8 cellular contexts compared by ENCODE assay signal in the genomic region with DNA sequence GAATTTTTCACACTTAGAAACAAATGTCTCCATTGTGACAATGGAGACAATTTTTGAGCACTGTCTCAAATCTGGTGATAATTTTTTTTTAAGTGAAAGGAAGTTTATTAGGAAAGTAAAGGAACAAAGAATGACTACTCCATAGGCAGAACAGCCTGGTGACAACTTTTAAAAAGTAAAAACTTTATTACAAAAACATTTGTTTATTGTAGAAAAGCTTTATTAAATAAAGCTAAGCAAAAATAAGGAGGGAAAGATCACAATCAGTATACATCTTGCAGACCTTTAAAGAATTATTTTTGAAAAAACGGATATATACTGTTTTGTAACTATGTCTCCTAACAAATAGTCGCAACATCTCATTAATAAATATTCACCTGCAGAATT. TPM values are rescaled to one million over a fixed set of nuclear protein-coding genes. Genes with fewer than 3 reads are reported as not detected.
DNase-seq lines count a peak whose midpoint lies in the region; ATAC-seq and TF ChIP-seq lines count a peak whose summit lies in the region.

No MANE protein-coding gene starts in this region.

- no peak for ATAC-seq in IMR-90 (ENCODE audit: low read depth)
- no peak for ATAC-seq in central memory CD8-positive, alpha-beta T cell (replicated peaks; ENCODE audit: extremely low read depth, poor library complexity, severe bottlenecking)
- no peak for ATAC-seq in naive B cell (ENCODE audit: low read depth in 2 of 2)
- no peak for ATAC-seq in GM21447 (IDR thresholded peaks at IDR 0.05; ENCODE audit: unreplicated experiment)

- peak overlapping the region; percentile 90 for H3K4me3 ChIP-seq in ACC112 (ENCODE audit: low read depth, low read length)
- peak overlapping the region; percentile 60 for H3K4me3 ChIP-seq in IMR-90 (ENCODE audit: insufficient read depth, low read depth, low read length)

- H2BK5ac ChIP-seq in IMR-90 (ENCODE audit: low read depth, low read length, poor library complexity, severe bottlenecking): no peak overlapping the region

- dilution Hi-C loops in IMR-90 (cut with HindIII; ENCODE audit: low sequenced_read_pairs, unreplicated experiment): no loop called here

- H2AK5ac ChIP-seq in IMR-90 (ENCODE audit: low read depth, low read length): no peak overlapping the region

- no peak for TF ChIP-seq RAD21 in IMR-90 (IDR thresholded peaks at IDR 0.05; ENCODE audit: low read length)

- no peaks in the 10 kb centered on the region for H3K27me3 Mint-ChIP-seq in central memory CD8-positive, alpha-beta T cell
- H3K27me3 Mint-ChIP-seq in naive B cell: no peaks in the 10 kb centered on the region

- H4K20me1 ChIP-seq in IMR-90 (ENCODE audit: insufficient read depth, low read length): no peaks in the 10 kb centered on the region

- in situ Hi-C loops in IMR-90 (cut with MboI; ENCODE audit: low sequenced_read_pairs): no loop called here

- peak overlapping the region; percentile 99 for H3K4me3 Mint-ChIP-seq in central memory CD8-positive, alpha-beta T cell
- H3K4me3 Mint-ChIP-seq in naive B cell: peak overlapping the region; percentile 84 to 98 (median 96)

- H4K8ac ChIP-seq in IMR-90 (ENCODE audit: low read depth in 2 of 2, low read length in 2 of 2): peak overlapping the region in 1 of 2 experiments; percentile 42; a peak in 1 of 4 replicates

- intact Hi-C loops in IMR-90 (cut with micrococcal nuclease): no loop called here

- H3K27ac ChIP-seq in ACC112 (ENCODE audit: low read depth, low read length) (peak overlapping the region; percentile 88), IMR-90 (ENCODE audit: insufficient read depth, low read length) (no peak overlapping the region)

- no peaks in the 10 kb centered on the region for H3K9me3 Mint-ChIP-seq in central memory CD8-positive, alpha-beta T cell
- peaks cover 0 to 3% (median 0%) of the 10 kb centered on the region in 7 donors for H3K9me3 Mint-ChIP-seq in naive B cell

- H2AFZ ChIP-seq in ACC112 (ENCODE audit: low read length, unreplicated experiment): peak overlapping the region; percentile 68
- no peak overlapping the region for H2AFZ ChIP-seq in IMR-90 (replicated peaks; ENCODE audit: low read length, poor library complexity)

- H3K36me3 ChIP-seq in ACC112 (ENCODE audit: insufficient read depth, low read length) (peaks cover 8% of the 10 kb centered on the region; the same call in 1 of the 2 replicates), IMR-90 (ENCODE audit: control insufficient read depth, insufficient read depth, low read length) (no peaks in the 10 kb centered on the region; the same call in 1 of the 2 replicates)

- peak overlapping the region; percentile 32; the same call in 1 of the 2 replicates for H4K5ac ChIP-seq in IMR-90 (ENCODE audit: low read depth, low read length)

- DNase-seq in IMR-90 (no peak), naive B cell (no peak), NCI-H510A treated with DMSO at 0.1 percent for 48 hours (lab: John Stamatoyannopoulos, UW) (no peak), COLO668 (lab: John Stamatoyannopoulos, UW; ENCODE audit: unreplicated experiment) (no peak)
- no peak for DNase-seq in central memory CD8-positive, alpha-beta T cell (ENCODE audit: low spot score in 2 of 2)
- DNase-seq in activated CD4-positive, alpha-beta T cell treated with anti-CD3 and anti-CD28 coated beads for 1 hour: no peak

- H2AK9ac ChIP-seq in IMR-90 (replicated peaks; ENCODE audit: low read depth, low read length, poor library complexity): no peak overlapping the region

- no TSS peak for BruUV-seq in IMR-90 (replicated peaks; lab: Mats Ljungman, UMichigan)

- no peak overlapping the region for H3K4ac ChIP-seq in IMR-90 (ENCODE audit: low read depth, low read length)

- TF ChIP-seq CTCF in IMR-90 (conservative IDR thresholded peaks at IDR 0.05; ENCODE audit: low read depth, low read length): no peak

- H3K9ac ChIP-seq in IMR-90 (ENCODE audit: low read depth, low read length): peak overlapping the region; percentile 91; the same call in 1 of the 2 replicates

- WGBS in IMR-90 (ENCODE audit: extremely low coverage in 2 of 2, insufficient read length in 1 of 2), 2 experiments: 40% methylated on average over 1 of the region's 2 CpGs; no CpG with 5 or more reads in 1 of the 2 experiments

- TF ChIP-seq POLR2A in IMR-90 (IDR thresholded peaks at IDR 0.05; ENCODE audit: low read depth, low read length): no peak

- H3K4me1 Mint-ChIP-seq in central memory CD8-positive, alpha-beta T cell: peaks cover 15% of the 10 kb centered on the region
- H3K4me1 Mint-ChIP-seq in naive B cell: peaks cover 12 to 36% (median 26%) of the 10 kb centered on the region in 3 donors

- H2BK15ac ChIP-seq in IMR-90 (ENCODE audit: low read depth, low read length): no peak overlapping the region

- no peaks in the 10 kb centered on the region for H3K9me3 ChIP-seq in IMR-90 (ENCODE audit: control insufficient read depth, insufficient read depth, low read length)

- H3K23ac ChIP-seq in IMR-90 (ENCODE audit: low read depth, low read length): no peak overlapping the region

- H3K27ac Mint-ChIP-seq in central memory CD8-positive, alpha-beta T cell (ENCODE audit: low read depth): peak overlapping the region; percentile 98
- peak overlapping the region; percentile 97 to 100 (median 99) for H3K27ac Mint-ChIP-seq in naive B cell

- peaks cover 36% of the 10 kb centered on the region for H3K4me1 ChIP-seq in ACC112 (ENCODE audit: control insufficient read depth, insufficient read depth, low read length, unreplicated experiment)
- no peaks in the 10 kb centered on the region for H3K4me1 ChIP-seq in IMR-90 (ENCODE audit: control insufficient read depth, insufficient read depth, low read length)

- CTCF ChIA-PET in IMR-90 (lab: Yijun Ruan, JAX): interaction anchor here (0.6 to 1.3 kb wide), 3 partner anchors 30 to 102 kb away, joined by 3 read pairs; no protein-coding TSS in a partner anchor

- peaks cover 4% of the 10 kb centered on the region; the same call in 1 of the 2 replicates for H3K9me1 ChIP-seq in IMR-90 (ENCODE audit: insufficient read depth, low read length)

- H3K27me3 ChIP-seq in ACC112 (ENCODE audit: insufficient read depth, low read length) (no peaks in the 10 kb centered on the region), IMR-90 (ENCODE audit: control insufficient read depth, insufficient read depth, low read length) (no peaks in the 10 kb centered on the region)

- H3K79me2 ChIP-seq in ACC112 (ENCODE audit: control insufficient read depth, insufficient read depth, low read length, unreplicated experiment): peaks cover 30% of the 10 kb centered on the region

- H3K36me3 Mint-ChIP-seq in central memory CD8-positive, alpha-beta T cell (ENCODE audit: insufficient read depth): peaks cover 5% of the 10 kb centered on the region
- H3K36me3 Mint-ChIP-seq in naive B cell: peaks cover 0 to 2% of the 10 kb centered on the region in 2 donors

- 0 out of 2 replicates have a peak overlapping the region, but pooled peaks have one; percentile 71 for H3K56ac ChIP-seq in IMR-90 (ENCODE audit: extremely low read depth, insufficient read depth, low read length)

- H3K18ac ChIP-seq in IMR-90 (ENCODE audit: low read depth, low read length): no peak overlapping the region; the same call in 1 of the 2 replicates

- peak overlapping the region; percentile 91 for H3K4me2 ChIP-seq in IMR-90 (ENCODE audit: low read depth, low read length)

- POLR2A ChIA-PET in IMR-90 (lab: Charles Lee; ENCODE audit: unreplicated experiment): interaction anchor here (0.6 kb wide), 1 partner anchor 151 kb away, joined by 4 read pairs; no protein-coding TSS in a partner anchor

- no peak overlapping the region for H3K14ac ChIP-seq in IMR-90 (replicated peaks; ENCODE audit: low read depth, low read length)

- no peak overlapping the region for H2BK120ac ChIP-seq in IMR-90 (ENCODE audit: low read depth, low read length)

- peaks cover 10 to 11% of the 10 kb centered on the region in 2 experiments; a peak in 3 of 4 replicates for H3K79me1 ChIP-seq in IMR-90 (ENCODE audit: low read depth in 1 of 2, low read length in 2 of 2)

- no peak overlapping the region for H2BK20ac ChIP-seq in IMR-90 (ENCODE audit: low read depth, low read length)

- H4K91ac ChIP-seq in IMR-90 (ENCODE audit: insufficient read depth, low read depth, low read length): no peak overlapping the region

TF ChIP-seq in IMR-90, 13 proteins besides CTCF, POLR2A, EP300 and RAD21 (continues in another document):
- TF ChIP-seq MAZ (IDR thresholded peaks at IDR 0.05; ENCODE audit: borderline replicate concordance, low read depth, low read length) (no peak), FOS (IDR thresholded peaks at IDR 0.05; ENCODE audit: low read depth, low read length) (no peak), SMC3 (IDR thresholded peaks at IDR 0.05; ENCODE audit: low read depth, low read length) (no peak), ELK1 (IDR thresholded peaks at IDR 0.05; ENCODE audit: borderline replicate concordance, low read depth, low read length) (no peak), BHLHE40 (IDR thresholded peaks at IDR 0.05; ENCODE audit: low read depth, low read length) (no peak), CEBPB (IDR thresholded peaks at IDR 0.05; ENCODE audit: low read depth, low read length) (no peak), MXI1 (IDR thresholded peaks at IDR 0.05; ENCODE audit: borderline replicate concordance, low read depth, low read length) (no peak)

RNA-seq across cellular contexts. Expression of gene OXSM, which starts 0.7 kb away (rescaled TPM):
- total RNA-seq in IMR-90 (2012; rRNA removed): 10.6 and 15.4 TPM in 2 replicates
- polyA plus RNA-seq in IMR-90 (2012; rRNA removed): 9.9 and 11.4 TPM in 2 replicates
- 3.1 and 5.0 TPM in 2 replicates for polyA plus RNA-seq in IMR-90 (2012; cell fraction: cytosol; rRNA removed)
- polyA plus RNA-seq in IMR-90 (2012; cell fraction: nucleus; rRNA removed; ENCODE audit: low replicate concordance): 17.3 and 21.1 TPM in 2 replicates
- polyA plus RNA-seq in naive B cell (ENCODE audit: low read depth in 6 of 6): 10 to 100 TPM; 14.5 to 27.5 (median 19.2) TPM

RNA-seq across cellular contexts. Expression of gene NGLY1, which starts 6.0 kb away (rescaled TPM):
- 14.9 and 24.2 TPM in 2 replicates for total RNA-seq in IMR-90 (2012; rRNA removed)
- polyA plus RNA-seq in IMR-90 (2012; rRNA removed) (7.0 and 10.0 TPM in 2 replicates), naive B cell (ENCODE audit: low read depth in 6 of 6) (100 to 1,000 TPM in 2 of 6 donors, 10 to 100 TPM in 4; 76.4 to 108 (median 95.4) TPM)
- 2.2 and 3.5 TPM in 2 replicates for polyA plus RNA-seq in IMR-90 (2012; cell fraction: cytosol; rRNA removed)
- polyA plus RNA-seq in IMR-90 (2012; cell fraction: nucleus; rRNA removed; ENCODE audit: low replicate concordance): 1.7 and 9.1 TPM in 2 replicates
